In the genomic region with DNA sequence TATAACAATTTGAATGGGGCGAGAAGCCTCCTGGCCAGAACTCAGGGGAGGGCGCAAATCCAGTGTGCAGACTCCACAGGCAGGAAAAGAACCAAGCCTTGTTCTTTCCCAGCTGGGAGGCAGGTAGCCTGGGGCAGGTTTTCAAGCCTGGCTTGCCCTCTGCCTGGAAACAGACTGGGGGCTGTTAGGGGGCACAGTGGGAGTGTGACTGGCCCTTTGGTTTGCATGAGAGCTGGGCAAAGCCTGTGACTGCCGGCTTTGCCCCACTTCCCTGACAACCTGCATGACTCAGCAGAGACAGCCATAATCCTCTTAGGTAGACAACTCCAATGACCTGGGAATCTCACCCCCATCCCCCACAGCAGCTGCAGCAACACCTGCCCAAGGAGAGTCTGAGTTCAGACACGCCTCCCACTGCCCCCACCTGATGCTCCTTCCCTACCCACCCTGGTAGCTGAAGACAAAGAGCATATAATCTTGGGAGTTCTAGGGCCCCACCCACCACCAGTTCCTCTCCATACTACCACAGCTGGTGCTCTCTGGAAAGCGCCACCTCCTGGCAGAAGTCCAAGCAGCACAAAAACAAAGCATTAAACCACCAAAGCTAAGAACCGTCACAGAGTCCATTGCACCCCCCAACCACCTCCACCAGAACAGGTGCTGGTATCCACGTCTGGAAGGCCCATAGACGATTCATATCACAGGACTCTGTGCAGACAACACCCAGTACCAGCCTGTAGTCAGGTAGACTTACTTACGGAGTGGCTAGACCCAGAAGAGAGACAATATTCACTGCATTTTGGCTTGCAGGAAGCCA, we compare ENCODE assay signal across 1 cellular context.
TF ChIP-seq lines count a peak whose summit lies in the region.

No MANE protein-coding gene starts in this region.

TF ChIP-seq in H1, 55 proteins besides CTCF, POLR2A, EP300 and RAD21:
- TF ChIP-seq, protein P1, sequence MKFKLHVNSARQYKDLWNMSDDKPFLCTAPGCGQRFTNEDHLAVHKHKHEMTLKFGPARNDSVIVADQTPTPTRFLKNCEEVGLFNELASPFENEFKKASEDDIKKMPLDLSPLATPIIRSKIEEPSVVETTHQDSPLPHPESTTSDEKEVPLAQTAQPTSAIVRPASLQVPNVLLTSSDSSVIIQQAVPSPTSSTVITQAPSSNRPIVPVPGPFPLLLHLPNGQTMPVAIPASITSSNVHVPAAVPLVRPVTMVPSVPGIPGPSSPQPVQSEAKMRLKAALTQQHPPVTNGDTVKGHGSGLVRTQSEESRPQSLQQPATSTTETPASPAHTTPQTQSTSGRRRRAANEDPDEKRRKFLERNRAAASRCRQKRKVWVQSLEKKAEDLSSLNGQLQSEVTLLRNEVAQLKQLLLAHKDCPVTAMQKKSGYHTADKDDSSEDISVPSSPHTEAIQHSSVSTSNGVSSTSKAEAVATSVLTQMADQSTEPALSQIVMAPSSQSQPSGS (IDR thresholded peaks at IDR 0.05; ENCODE audit: low read length), result no peak
- TF ChIP-seq RXRA (IDR thresholded peaks at IDR 0.05; ENCODE audit: insufficient read depth, low read depth, low read length) (no peak), MAFK (IDR thresholded peaks at IDR 0.05; ENCODE audit: low read depth, low read length) (peak; percentile 81), BCL11A (IDR thresholded peaks at IDR 0.05; ENCODE audit: low read depth in 2 of 2, low read length in 2 of 2) (no peak), SIRT6 (IDR thresholded peaks at IDR 0.05; ENCODE audit: low read length) (no peak), SIX5 (IDR thresholded peaks at IDR 0.05; ENCODE audit: low read depth, low read length) (no peak), CTBP2 (IDR thresholded peaks at IDR 0.05; ENCODE audit: borderline replicate concordance, insufficient read depth, insufficient read length, low read length) (no peak), BACH1 (IDR thresholded peaks at IDR 0.05; ENCODE audit: low read length) (peak; percentile 86), SIN3A (conservative IDR thresholded peaks at IDR 0.05 in 1 of 2, IDR thresholded peaks at IDR 0.05 in 1 of 2; ENCODE audit: low read depth in 1 of 2, low read length in 2 of 2) (no peak), SP1 (IDR thresholded peaks at IDR 0.05; ENCODE audit: low read depth, low read length) (no peak), GTF2F1 (IDR thresholded peaks at IDR 0.05; ENCODE audit: borderline replicate concordance, low read depth, low read length) (no peak), PHF8 (conservative IDR thresholded peaks at IDR 0.05; ENCODE audit: low read depth, low read length) (no peak), EZH2 (IDR thresholded peaks at IDR 0.05; ENCODE audit: low read depth, low read length, severe bottlenecking) (no peak), CHD7 (IDR thresholded peaks at IDR 0.05; ENCODE audit: insufficient replicate concordance, low read length) (no peak), SAP30 (IDR thresholded peaks at IDR 0.05; ENCODE audit: insufficient read depth, insufficient replicate concordance, low read length) (no peak), GABPA (IDR thresholded peaks at IDR 0.05; ENCODE audit: borderline replicate concordance, insufficient read depth, low read length) (no peak)
- TF ChIP-seq, protein P2, sequence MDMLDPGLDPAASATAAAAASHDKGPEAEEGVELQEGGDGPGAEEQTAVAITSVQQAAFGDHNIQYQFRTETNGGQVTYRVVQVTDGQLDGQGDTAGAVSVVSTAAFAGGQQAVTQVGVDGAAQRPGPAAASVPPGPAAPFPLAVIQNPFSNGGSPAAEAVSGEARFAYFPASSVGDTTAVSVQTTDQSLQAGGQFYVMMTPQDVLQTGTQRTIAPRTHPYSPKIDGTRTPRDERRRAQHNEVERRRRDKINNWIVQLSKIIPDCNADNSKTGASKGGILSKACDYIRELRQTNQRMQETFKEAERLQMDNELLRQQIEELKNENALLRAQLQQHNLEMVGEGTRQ (IDR thresholded peaks at IDR 0.05; ENCODE audit: low read length), result no peak
